ENCODE assay signal across 18 cellular contexts in the genomic region with DNA sequence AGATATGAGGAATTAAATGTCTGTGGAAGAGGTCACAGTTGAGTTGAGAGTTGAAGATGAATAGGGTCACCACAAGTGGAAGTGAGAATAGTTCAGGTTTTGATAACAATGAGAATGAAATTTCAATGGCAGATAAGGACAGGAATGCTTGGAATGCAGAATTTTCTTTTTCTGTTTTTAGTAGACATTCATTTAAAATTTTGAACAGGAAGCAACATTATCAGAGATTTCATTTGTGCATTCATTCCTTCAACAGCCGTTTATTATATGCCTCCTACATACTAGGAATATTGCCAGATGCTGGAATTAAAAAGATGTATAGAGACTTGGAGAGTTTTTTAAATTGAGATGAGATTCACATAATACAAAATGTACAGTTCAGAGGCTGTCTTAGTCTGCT.
"Had no signal": no experiment of that assay in that cellular context is flagged by ENCODE, and none has a peak within 500 bp of the region (broad histone marks: within the 10 kb centered on the region; RNA-seq: fewer than 3 reads in every experiment).

No MANE protein-coding gene starts in this region.

- H3K9me3 Mint-ChIP-seq: activated naive CD4-positive, alpha-beta T cell treated with anti-CD3 and anti-CD28 coated beads, Interleukin-2, amount 50 U/mL, for 72 hours; activated T-helper 1 cell treated with anti-CD3 and anti-CD28 coated beads, Interleukin-12 subunit alpha, Interleukin-12 subunit beta, Interleukin-2, Interleukin-4 antibody, amounts not matched to agents 30 ng/mL and 10 ng/mL and 1 ng/mL, durations not matched to agents 14 hours and 24 hours and 36 hours; neural progenitor cell had no signal

- H3K27ac ChIP-seq: gastrocnemius medialis, left lung, neural progenitor cell, prostate gland, thyroid gland, WERI-Rb-1 had no signal

- H3K36me3 Mint-ChIP-seq: activated naive CD4-positive, alpha-beta T cell treated with anti-CD3 and anti-CD28 coated beads, Interleukin-2, amount 50 U/mL, for 72 hours had no signal

- H3K9me3 ChIP-seq: gastrocnemius medialis, left lung, prostate gland, thyroid gland had no signal

- DNase-seq: activated CD4-positive, alpha-beta T cell treated with anti-CD3 and anti-CD28 coated beads, Interleukin-2, amount 50 U/mL, for 4 hours; activated gamma-delta T cell treated with Interleukin-2 at 50 U/mL for 16 hours; dorsolateral prefrontal cortex; gastrocnemius medialis; head of caudate nucleus; kidney; left lung; naive B cell; right cardiac atrium; stimulated activated CD4-positive, alpha-beta T cell treated with anti-CD3 and anti-CD28 coated beads, Interleukin-2, amount 100 ng/mL, for 24 hours; stimulated activated naive CD4-positive, alpha-beta T cell treated with Interleukin-2 at 50 U/mL for 16 hours; T-helper 2 cell; thyroid gland; WERI-Rb-1 had no signal

- H3K27me3 ChIP-seq: dorsolateral prefrontal cortex, gastrocnemius medialis, left lung, neural progenitor cell, thyroid gland had no signal

- H3K4me1 Mint-ChIP-seq: naive B cell, neural progenitor cell had no signal

- H3K27ac Mint-ChIP-seq: activated naive CD4-positive, alpha-beta T cell treated with anti-CD3 and anti-CD28 coated beads, Interleukin-2, amount 50 U/mL, for 72 hours; activated T-helper 1 cell treated with anti-CD3 and anti-CD28 coated beads, Interleukin-12 subunit alpha, Interleukin-12 subunit beta, Interleukin-2, Interleukin-4 antibody, amounts not matched to agents 30 ng/mL and 10 ng/mL and 1 ng/mL, durations not matched to agents 14 hours and 24 hours and 36 hours; naive B cell; neural progenitor cell had no signal

- H3K36me3 ChIP-seq: prostate gland had no signal

- H3K4me3 Mint-ChIP-seq: activated T-helper 1 cell treated with anti-CD3 and anti-CD28 coated beads, Interleukin-12 subunit alpha, Interleukin-12 subunit beta, Interleukin-2, Interleukin-4 antibody, amounts not matched to agents 30 ng/mL and 10 ng/mL and 1 ng/mL, durations not matched to agents 14 hours and 24 hours and 36 hours; naive B cell; neural progenitor cell had no signal

- H3K4me3 ChIP-seq: dorsolateral prefrontal cortex, gastrocnemius medialis, left lung, neural progenitor cell, prostate gland, thyroid gland had no signal

- H3K4me1 ChIP-seq: gastrocnemius medialis, left lung, neural progenitor cell, prostate gland, thyroid gland had no signal
